8 cellular contexts compared by ENCODE assay signal in the genomic region with DNA sequence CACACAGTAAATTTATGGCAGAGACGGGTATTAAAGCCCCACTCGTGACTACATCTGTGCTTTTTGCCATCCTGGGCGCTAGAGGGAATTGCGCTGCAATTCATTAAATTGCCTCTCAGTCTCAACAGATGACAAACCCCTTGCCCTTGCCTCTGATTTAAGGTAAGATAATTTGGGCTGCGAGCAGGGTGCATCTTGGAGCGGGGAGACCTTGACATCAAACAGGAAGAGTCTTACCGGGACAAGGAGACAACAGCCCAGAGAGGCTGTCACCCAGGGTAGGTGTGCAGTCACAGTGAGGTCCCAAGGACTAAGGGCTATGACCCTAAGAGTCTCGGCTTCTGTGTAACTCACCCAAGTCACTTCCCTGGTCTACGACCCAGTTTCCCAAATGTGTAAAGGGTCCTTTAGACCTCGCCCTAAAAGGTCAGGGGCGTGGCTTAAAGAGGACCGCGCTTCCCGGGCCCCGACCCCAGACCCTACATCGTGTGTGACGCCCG. TPM values are rescaled to one million over a fixed set of nuclear protein-coding genes. Genes with fewer than 3 reads are reported as not detected.
DNase-seq lines count a peak whose midpoint lies in the region; ATAC-seq, FAIRE-seq and TF ChIP-seq lines count a peak whose summit lies in the region.

No MANE protein-coding gene starts in this region.

- H3K27ac Mint-ChIP-seq in CD4-positive, alpha-beta T cell: peak overlapping the region; percentile 96

- peaks cover 34% of the 10 kb centered on the region for H3K79me2 ChIP-seq in MM.1S (ENCODE audit: low read length)
- H3K79me2 ChIP-seq in keratinocyte (ENCODE audit: control insufficient read depth, insufficient read depth, low read length): peaks cover 2% of the 10 kb centered on the region

- H3K36me3 Mint-ChIP-seq in CD4-positive, alpha-beta T cell (ENCODE audit: low read depth): peaks cover 32% of the 10 kb centered on the region

- no peaks in the 10 kb centered on the region for H3K9me2 ChIP-seq in MM.1S (replicated peaks; ENCODE audit: insufficient read depth, low read length)

- H3K36me3 ChIP-seq in MM.1S (replicated peaks; ENCODE audit: insufficient read depth, low read length) (no peaks in the 10 kb centered on the region), keratinocyte (ENCODE audit: control insufficient read depth in 2 of 2, extremely low read depth in 1 of 2, insufficient read depth in 2 of 2, low read length in 2 of 2) (peaks cover 3 to 5% of the 10 kb centered on the region in 2 experiments), thoracic aorta (no peaks in the 10 kb centered on the region)

- no peak for FAIRE-seq in keratinocyte (lab: Jason Lieb, UNC)

- dilution Hi-C loops in keratinocyte (cut with MboI; ENCODE audit: extremely low pct_ligation_motif_present, low sequenced_read_pairs): no loop called here

- H3K27me3 Mint-ChIP-seq in CD4-positive, alpha-beta T cell: no peaks in the 10 kb centered on the region

- peaks cover 3% of the 10 kb centered on the region; the same call in 1 of the 2 replicates for H3F3A ChIP-seq in MM.1S (ENCODE audit: insufficient read depth, low read length)

- H3K4me1 ChIP-seq in MM.1S (ENCODE audit: low read length): no peaks in the 10 kb centered on the region
- H3K4me1 ChIP-seq in keratinocyte (ENCODE audit: control insufficient read depth, extremely low read depth, insufficient read depth, low read length): peaks cover 17% of the 10 kb centered on the region
- H3K4me1 ChIP-seq in thoracic aorta (ENCODE audit: control insufficient read depth in 1 of 2, low read depth in 2 of 2): peaks cover 8 to 9% of the 10 kb centered on the region in 2 donors

- peak; percentile 33 for TF ChIP-seq CTCF in CD4-positive, alpha-beta T cell (IDR thresholded peaks at IDR 0.05)
- no peak; the same call in 1 of the 2 replicates for TF ChIP-seq CTCF in MM.1S (IDR thresholded peaks at IDR 0.05; ENCODE audit: low read length)
- no peak for TF ChIP-seq CTCF in astrocyte of the cerebellum (IDR thresholded peaks at IDR 0.05; ENCODE audit: low read depth, low read length, missing control alignments)
- no peak for TF ChIP-seq CTCF in keratinocyte (optimal IDR thresholded peaks at IDR 0.05 in 1 of 3, IDR thresholded peaks at IDR 0.05 in 1 of 3, conservative IDR thresholded peaks at IDR 0.05 in 1 of 3; ENCODE audit: extremely low read depth in 1 of 3, insufficient read depth in 2 of 3, low read length in 3 of 3)
- peak; percentile 40 for TF ChIP-seq CTCF in thoracic aorta (IDR thresholded peaks at IDR 0.05)

- peak overlapping the region; percentile 74 for H3K4me2 ChIP-seq in MM.1S (ENCODE audit: low read depth, low read length)
- peak overlapping the region; percentile 97 for H3K4me2 ChIP-seq in keratinocyte (ENCODE audit: control insufficient read depth, extremely low read depth, insufficient read depth, low read depth, low read length)

- peaks cover 40% of the 10 kb centered on the region for H3K4me1 Mint-ChIP-seq in CD4-positive, alpha-beta T cell (ENCODE audit: low read depth)

- H3K9me3 ChIP-seq in CD4-positive, alpha-beta T cell (ENCODE audit: control insufficient read depth, low read length): no peaks in the 10 kb centered on the region
- H3K9me3 ChIP-seq in MM.1S (replicated peaks; ENCODE audit: insufficient read depth, low read length) (no peaks in the 10 kb centered on the region), keratinocyte (ENCODE audit: control insufficient read depth, low read depth, low read length) (no peaks in the 10 kb centered on the region), thoracic aorta (no peaks in the 10 kb centered on the region)

- peak in 7 of 10 experiments; percentile 13 to 47 (median 28) for DNase-seq in CD4-positive, alpha-beta T cell
- DNase-seq in MM.1S (peak; percentile 38), astrocyte of the cerebellum (ENCODE audit: low read depth) (no peak), keratinocyte (ENCODE audit: low read depth, low spot score) (no peak), thoracic aorta (ENCODE audit: low spot score) (no peak), T1000 (lab: John Stamatoyannopoulos, UW) (no peak), HT-29 (ENCODE audit: low spot score) (no peak)

- POLR2A ChIA-PET in CD4-positive, alpha-beta T cell (lab: Charles Lee): interaction anchor here (0.6 to 3.8 kb wide), 31 partner anchors 8 to 1970 kb away, joined by 3 to 66 read pairs (median 5); partner anchors contain the start of genes APOL2, APOL3, APOL6 and EIF3D

- H4K20me1 ChIP-seq in MM.1S (ENCODE audit: insufficient read depth, low read length) (no peaks in the 10 kb centered on the region), keratinocyte (ENCODE audit: control insufficient read depth, extremely low read depth, insufficient read depth, low read length) (no peaks in the 10 kb centered on the region)

- no peaks in the 10 kb centered on the region for H3K9me1 ChIP-seq in keratinocyte (ENCODE audit: control insufficient read depth, extremely low read depth, insufficient read depth, low read length)

- H3K9me3 Mint-ChIP-seq in CD4-positive, alpha-beta T cell: no peaks in the 10 kb centered on the region

- in situ Hi-C loops in astrocyte of the cerebellum (cut with HindIII; ENCODE audit: low sequenced_read_pairs): no loop called here

- H3K4me3 ChIP-seq in MM.1S (ENCODE audit: low read length) (peak overlapping the region; percentile 85), astrocyte of the cerebellum (ENCODE audit: low read depth, low read length) (peak overlapping the region; percentile 68), keratinocyte (ENCODE audit: control insufficient read depth in 2 of 3, extremely low read depth in 1 of 3, insufficient read depth in 2 of 3, low read depth in 1 of 3, low read length in 3 of 3) (peak overlapping the region; percentile 68 to 92 (median 73)), thoracic aorta (peak overlapping the region; percentile 77)

- peak overlapping the region; percentile 100 for H3K4me3 Mint-ChIP-seq in CD4-positive, alpha-beta T cell

- H3K9ac ChIP-seq in MM.1S (ENCODE audit: low read length): peak overlapping the region; percentile 11; the same call in 1 of the 2 replicates
- peak overlapping the region; percentile 93 for H3K9ac ChIP-seq in keratinocyte (ENCODE audit: control insufficient read depth, extremely low read depth, insufficient read depth, low read length)

- no peaks in the 10 kb centered on the region for H3K27me3 ChIP-seq in CD4-positive, alpha-beta T cell (ENCODE audit: control insufficient read depth, insufficient read depth, low read length)
- H3K27me3 ChIP-seq in MM.1S (replicated peaks; ENCODE audit: insufficient read depth, low read length) (no peaks in the 10 kb centered on the region), keratinocyte (ENCODE audit: control insufficient read depth, extremely low read depth, insufficient read depth, low read length) (no peaks in the 10 kb centered on the region), thoracic aorta (replicated peaks; ENCODE audit: insufficient read depth) (no peaks in the 10 kb centered on the region)

- intact Hi-C loops in CD4-positive, alpha-beta T cell (cut with DNase I, micrococcal nuclease): loop anchor here (1.0 to 5.0 kb wide), 5 partner anchors 32 to 101 kb away; partner anchors contain the start of genes HMGXB4 (in 2 of the 2) and MCM5 (in 1 of the 2)

- peak overlapping the region; percentile 96 for H3K27ac ChIP-seq in CD4-positive, alpha-beta T cell (ENCODE audit: low read depth, low read length)
- H3K27ac ChIP-seq in MM.1S (ENCODE audit: low read length): no peak overlapping the region; the same call in 1 of the 2 replicates
- H3K27ac ChIP-seq in keratinocyte (ENCODE audit: control insufficient read depth, insufficient read depth, low read length): peak overlapping the region; percentile 90
- peak overlapping the region; percentile 89 to 92 for H3K27ac ChIP-seq in thoracic aorta

- CTCF ChIA-PET in CD4-positive, alpha-beta T cell (lab: Charles Lee): interaction anchor here (1.3 to 3.8 kb wide), 3 partner anchors 31 to 68 kb away, joined by 5 to 12 read pairs (median 6); partner anchors contain the start of gene HMGXB4

- ATAC-seq in CD4-positive, alpha-beta T cell (ENCODE audit: poor library complexity): peak; percentile 43
- ATAC-seq in GM19328 (IDR thresholded peaks at IDR 0.05; ENCODE audit: unreplicated experiment) (peak; percentile 3), thoracic aorta (ENCODE audit: insufficient number of reproducible peaks, low FRiP score, low read depth) (peak; percentile 23)

- H2AFZ ChIP-seq in MM.1S (ENCODE audit: low read length) (peak overlapping the region; percentile 2; the same call in 1 of the 2 replicates), keratinocyte (ENCODE audit: control insufficient read depth, low read length) (peak overlapping the region; percentile 91)

RNA-seq across cellular contexts. Expression of gene TOM1, which starts 0.4 kb away (rescaled TPM):
- 100 to 1,000 TPM; 211 to 219 TPM for total RNA-seq in CD4-positive, alpha-beta T cell
- 17.4 to 32.5 TPM (median 18.3 TPM) in 3 replicates for polyA plus RNA-seq in keratinocyte
- polyA plus RNA-seq in keratinocyte (2011; ENCODE audit: low read depth): 38.2 TPM
- 22.5 and 30.3 TPM in 2 replicates for polyA plus RNA-seq in keratinocyte (2011; cell fraction: cytosol; rRNA removed)
- polyA plus RNA-seq in keratinocyte (2011; cell fraction: nucleus; rRNA removed): 32.1 and 38.9 TPM in 2 replicates
- 11.5 and 46.8 TPM in 2 replicates for polyA plus RNA-seq in keratinocyte (2012; ENCODE audit: low replicate concordance)
- polyA minus RNA-seq in keratinocyte: 33.9 to 70.0 TPM (median 46.7 TPM) in 3 replicates
- polyA minus RNA-seq in keratinocyte (2011; cell fraction: cytosol; rRNA and poly(A)+ RNA removed): 24.4 TPM
- polyA minus RNA-seq in keratinocyte (2011; cell fraction: nucleus; rRNA and poly(A)+ RNA removed): 17.6 and 30.5 TPM in 2 replicates
- total RNA-seq in thoracic aorta: 10 to 100 TPM; 64.7 to 78.4 TPM
- 32.4 and 34.9 TPM in 2 replicates for total RNA-seq in HT-29 (2014; rRNA removed; shearing (Covaris generic))

RNA-seq across cellular contexts. Expression of gene HMGXB4, which starts 42.0 kb away (rescaled TPM):
- 10 to 100 TPM; 41.4 to 44.1 TPM for total RNA-seq in CD4-positive, alpha-beta T cell
- 15.4 to 22.6 TPM (median 22.4 TPM) in 3 replicates for polyA plus RNA-seq in keratinocyte
- polyA plus RNA-seq in keratinocyte (2011; ENCODE audit: low read depth): 9.6 TPM
- polyA plus RNA-seq in keratinocyte (2011; cell fraction: cytosol; rRNA removed): 9.8 and 15.7 TPM in 2 replicates
- 25.5 and 31.0 TPM in 2 replicates for polyA plus RNA-seq in keratinocyte (2011; cell fraction: nucleus; rRNA removed)
- polyA plus RNA-seq in keratinocyte (2012; ENCODE audit: low replicate concordance): 11.4 and 16.2 TPM in 2 replicates
- 10.3 to 26.2 TPM (median 17.6 TPM) in 3 replicates for polyA minus RNA-seq in keratinocyte
- 7.1 TPM for polyA minus RNA-seq in keratinocyte (2011; cell fraction: cytosol; rRNA and poly(A)+ RNA removed)
- 12.9 and 26.9 TPM in 2 replicates for polyA minus RNA-seq in keratinocyte (2011; cell fraction: nucleus; rRNA and poly(A)+ RNA removed)
- 10 to 100 TPM; 14.7 to 15.7 TPM for total RNA-seq in thoracic aorta
- total RNA-seq in HT-29 (2014; rRNA removed; shearing (Covaris generic)): 7.0 and 8.1 TPM in 2 replicates

Comparison
In these comparisons a context has a peak if more than half of its experiments do, and no peak if none do; other contexts are left out.
1. DNase-seq: peak in CD4-positive, alpha-beta T cell (7 of 10) and MM.1S (single experiment); none in astrocyte of the cerebellum (single experiment), keratinocyte (single experiment), thoracic aorta (single experiment), T1000 (single experiment) and HT-29 (single experiment).
2. CTCF ChIP-seq: peak in CD4-positive, alpha-beta T cell (single experiment) and thoracic aorta (single experiment); none in MM.1S (single experiment), astrocyte of the cerebellum (single experiment) and keratinocyte (0 of 3).
3. Peak in every context shown above with its lines, with median percentiles within 50 percentile points of each other: ATAC-seq and H3K4me3 ChIP-seq.